6 cellular contexts compared by ENCODE assay signal in genomic region chr4:109378511-109378910, GRCh38.
"Had no signal": no experiment of that assay in that cellular context is flagged by ENCODE, and none has a peak within 500 bp of the region (broad histone marks: within the 10 kb centered on the region; RNA-seq: fewer than 3 reads in every experiment).

No MANE protein-coding gene starts in this region.

- DNase-seq: GM23248, GOT3, H7, H9, HCEC 1CT, HFFc6 had no signal
